In the genomic region with DNA sequence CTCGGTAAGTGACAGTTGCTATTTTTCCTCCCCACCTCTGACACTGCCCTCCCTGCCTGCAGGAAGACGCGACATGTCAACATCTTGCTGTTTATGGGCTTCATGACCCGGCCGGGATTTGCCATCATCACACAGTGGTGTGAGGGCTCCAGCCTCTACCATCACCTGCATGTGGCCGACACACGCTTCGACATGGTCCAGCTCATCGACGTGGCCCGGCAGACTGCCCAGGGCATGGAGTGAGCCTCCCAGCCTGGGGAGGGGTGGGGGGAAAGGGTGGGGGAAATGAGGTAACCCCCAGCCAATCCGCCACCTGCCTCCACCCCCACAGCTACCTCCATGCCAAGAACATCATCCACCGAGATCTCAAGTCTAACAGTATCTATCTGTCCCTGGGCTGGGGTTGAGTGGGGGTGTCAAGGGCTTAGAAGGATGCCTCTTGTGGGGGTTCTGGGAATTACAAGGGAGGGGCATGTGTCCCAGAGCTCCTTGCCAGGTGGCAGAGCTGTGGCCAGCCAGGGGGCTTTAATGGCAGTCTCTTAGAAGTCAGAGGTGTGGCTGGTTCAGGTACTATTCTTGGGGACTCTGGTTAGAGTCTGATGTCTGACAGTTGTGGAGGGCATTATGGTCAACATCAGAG, we compare ENCODE assay signal across 8 cellular contexts. TPM values are rescaled to one million over a fixed set of nuclear protein-coding genes. Genes with fewer than 3 reads are reported as not detected.
DNase-seq lines count a peak whose midpoint lies in the region; ATAC-seq and TF ChIP-seq lines count a peak whose summit lies in the region.

No MANE protein-coding gene starts in this region.

- H3K27ac Mint-ChIP-seq in Calu3 (ENCODE audit: unreplicated experiment): no peak overlapping the region
- peak overlapping the region in 1 of 9 donors; percentile 5 for H3K27ac Mint-ChIP-seq in naive thymus-derived CD4-positive, alpha-beta T cell

- H3K4me1 Mint-ChIP-seq in Calu3 (ENCODE audit: low read depth, unreplicated experiment): peaks cover 10% of the 10 kb centered on the region
- H3K4me1 Mint-ChIP-seq in naive thymus-derived CD4-positive, alpha-beta T cell: peaks cover 7 to 31% (median 22%) of the 10 kb centered on the region in 7 donors

- peak; percentile 33 for TF ChIP-seq CTCF in Calu3 (IDR thresholded peaks at IDR 0.05; ENCODE audit: unreplicated experiment)
- peak; percentile 46 for TF ChIP-seq CTCF in astrocyte of the cerebellum (IDR thresholded peaks at IDR 0.05; ENCODE audit: low read depth, low read length, missing control alignments)
- peak in 1 of 4 experiments; percentile 16 for TF ChIP-seq CTCF in uterus (IDR thresholded peaks at IDR 0.05)

- in situ Hi-C loops in astrocyte of the cerebellum (cut with HindIII; ENCODE audit: low sequenced_read_pairs): no loop called here

- CTCF ChIA-PET in Calu3 (lab: Charles Lee): no interaction called here
- CTCF ChIA-PET in naive thymus-derived CD4-positive, alpha-beta T cell (lab: Charles Lee): interaction anchor here (0.5 to 1.6 kb wide), 4 partner anchors 60 to 193 kb away, joined by 3 to 4 read pairs (median 4); no protein-coding TSS in a partner anchor

- TF ChIP-seq POLR2A in uterus (IDR thresholded peaks at IDR 0.05) (no peak), GM18505 (IDR thresholded peaks at IDR 0.05; ENCODE audit: borderline replicate concordance, extremely low read depth, insufficient read depth, insufficient read length) (no peak)

- no peaks in the 10 kb centered on the region for H3K9me2 ChIP-seq in Karpas-422 (replicated peaks; ENCODE audit: insufficient read depth, low read length)

- H3K27ac ChIP-seq in Karpas-422 (ENCODE audit: low read length): no peak overlapping the region
- H3K27ac ChIP-seq in naive thymus-derived CD4-positive, alpha-beta T cell (ENCODE audit: low read depth, low read length): no peak overlapping the region
- no peak overlapping the region for H3K27ac ChIP-seq in uterus

- H3K27me3 ChIP-seq in Karpas-422 (ENCODE audit: low read length) (no peaks in the 10 kb centered on the region), uterus (no peaks in the 10 kb centered on the region)
- H3K27me3 ChIP-seq in naive thymus-derived CD4-positive, alpha-beta T cell (ENCODE audit: control insufficient read depth in 2 of 2, insufficient read depth in 2 of 2, low read length in 2 of 2): no peaks in the 10 kb centered on the region

- POLR2A ChIA-PET in naive thymus-derived CD4-positive, alpha-beta T cell (lab: Charles Lee): interaction anchor here (1.5 kb wide), 1 partner anchor 13 kb away, joined by 4 read pairs; no protein-coding TSS in a partner anchor

- H3K4me2 ChIP-seq in Karpas-422 (ENCODE audit: low read depth, low read length, poor library complexity, severe bottlenecking): no peak overlapping the region

- H3K36me3 ChIP-seq in Karpas-422 (ENCODE audit: insufficient read depth, low read length): no peaks in the 10 kb centered on the region; the same call in 1 of the 2 replicates
- peaks cover 8 to 70% (median 37%) of the 10 kb centered on the region in 3 experiments for H3K36me3 ChIP-seq in naive thymus-derived CD4-positive, alpha-beta T cell (ENCODE audit: control insufficient read depth in 2 of 3, insufficient read depth in 3 of 3, low read length in 3 of 3)
- no peaks in the 10 kb centered on the region for H3K36me3 ChIP-seq in uterus

- H3K36me3 Mint-ChIP-seq in Calu3 (ENCODE audit: insufficient read depth, unreplicated experiment): peaks cover 54% of the 10 kb centered on the region
- H3K36me3 Mint-ChIP-seq in naive thymus-derived CD4-positive, alpha-beta T cell: peaks cover 0 to 44% (median 21%) of the 10 kb centered on the region in 5 donors

- H3K4me1 ChIP-seq in Karpas-422 (ENCODE audit: low read length) (no peaks in the 10 kb centered on the region), uterus (no peaks in the 10 kb centered on the region)
- peaks cover 0 to 10% of the 10 kb centered on the region in 2 donors for H3K4me1 ChIP-seq in naive thymus-derived CD4-positive, alpha-beta T cell (ENCODE audit: control insufficient read depth in 2 of 2, insufficient read depth in 2 of 2, low read length in 2 of 2)

- H3K4me3 ChIP-seq in Karpas-422 (ENCODE audit: low read length): no peak overlapping the region
- no peak overlapping the region for H3K4me3 ChIP-seq in astrocyte of the cerebellum (ENCODE audit: low read depth, low read length)
- no peak overlapping the region for H3K4me3 ChIP-seq in naive thymus-derived CD4-positive, alpha-beta T cell (ENCODE audit: low read length)
- H3K4me3 ChIP-seq in uterus: no peak overlapping the region

- no peaks in the 10 kb centered on the region for H3K9me3 Mint-ChIP-seq in Calu3 (ENCODE audit: low read depth, unreplicated experiment)
- H3K9me3 Mint-ChIP-seq in naive thymus-derived CD4-positive, alpha-beta T cell: peaks cover 0 to 2% (median 0%) of the 10 kb centered on the region in 11 donors

- H4K20me1 ChIP-seq in Karpas-422 (ENCODE audit: insufficient read depth, low read depth, low read length): no peaks in the 10 kb centered on the region

- no peak overlapping the region for H3K4me3 Mint-ChIP-seq in Calu3 (ENCODE audit: low read depth, unreplicated experiment)
- H3K4me3 Mint-ChIP-seq in naive thymus-derived CD4-positive, alpha-beta T cell: no peak overlapping the region

- no peak overlapping the region for H3K9ac ChIP-seq in Karpas-422 (ENCODE audit: low read length)

- intact Hi-C loops in Calu3 (cut with micrococcal nuclease; ENCODE audit: unreplicated experiment): loop anchor here (10.0 kb wide), 2 partner anchors 56 to 86 kb away; partner anchors contain the start of genes CFP, ELK1 and UXT
- intact Hi-C loops in naive thymus-derived CD4-positive, alpha-beta T cell (cut with micrococcal nuclease): loop anchor here in 1 of 2 donors (1.0 kb wide), 1 partner anchor 14 kb away; the partner anchor contains the start of gene TIMP1
- intact Hi-C loops in uterus (cut with DNase I; ENCODE audit: low total_unique reads): no loop called here

- H3K79me2 ChIP-seq in Karpas-422 (ENCODE audit: low read length): no peaks in the 10 kb centered on the region

- no peaks in the 10 kb centered on the region for H3K27me3 Mint-ChIP-seq in Calu3 (ENCODE audit: unreplicated experiment)
- peaks cover 0 to 4% (median 0%) of the 10 kb centered on the region in 5 donors for H3K27me3 Mint-ChIP-seq in naive thymus-derived CD4-positive, alpha-beta T cell

- H2AFZ ChIP-seq in Karpas-422 (ENCODE audit: low read length): no peak overlapping the region

- peak; percentile 28 for DNase-seq in Calu3
- peak; percentile 75 for DNase-seq in Karpas-422
- no peak for DNase-seq in astrocyte of the cerebellum (ENCODE audit: low read depth)
- peak in 6 of 9 donors; percentile 17 to 50 (median 38) for DNase-seq in naive thymus-derived CD4-positive, alpha-beta T cell
- no peak for DNase-seq in uterus

- H3K9me3 ChIP-seq in Karpas-422 (ENCODE audit: low read length) (no peaks in the 10 kb centered on the region), uterus (no peaks in the 10 kb centered on the region)
- no peaks in the 10 kb centered on the region for H3K9me3 ChIP-seq in naive thymus-derived CD4-positive, alpha-beta T cell (ENCODE audit: control insufficient read depth in 2 of 3, low read length in 3 of 3)

- peak; percentile 73 for ATAC-seq in naive thymus-derived CD4-positive, alpha-beta T cell
- no peak for ATAC-seq in GM18858 (IDR thresholded peaks at IDR 0.05; ENCODE audit: unreplicated experiment)
- ATAC-seq in GM21515 (IDR thresholded peaks at IDR 0.05; ENCODE audit: unreplicated experiment): no peak
- no peak for ATAC-seq in GM18505 (IDR thresholded peaks at IDR 0.05; ENCODE audit: unreplicated experiment)

- BruUV-seq in Calu3 (replicated peaks; lab: Mats Ljungman, UMichigan): no TSS peak

RNA-seq across cellular contexts. Expression of gene ARAF, which starts 7.8 kb away (rescaled TPM):
- 79.2 and 84.4 TPM in 2 replicates for total RNA-seq in Calu3 (2022)
- total RNA-seq in Karpas-422 (2014; rRNA removed; shearing (Covaris generic); ENCODE audit: low replicate concordance): 16.4 and 16.5 TPM in 2 replicates
- 100 to 1,000 TPM in 4 of 5 experiments, 10 to 100 TPM in 1; 87.3 to 130 (median 118) TPM for total RNA-seq in naive thymus-derived CD4-positive, alpha-beta T cell
- polyA plus RNA-seq in naive thymus-derived CD4-positive, alpha-beta T cell: 100 to 1,000 TPM in 1 of 2 donors, 10 to 100 TPM in 1; 74.7 to 102 TPM
- total RNA-seq in uterus: 10 to 100 TPM in 3 of 4 donors, 1 to 10 TPM in 1; 5.6 to 65.6 (median 17.6) TPM

RNA-seq across cellular contexts. Expression of gene TIMP1, which starts 13.5 kb away (rescaled TPM):
- 143 and 188 TPM in 2 replicates for total RNA-seq in Calu3 (2022)
- 0.29 and 0.56 TPM in 2 replicates for total RNA-seq in Karpas-422 (2014; rRNA removed; shearing (Covaris generic); ENCODE audit: low replicate concordance)
- total RNA-seq in naive thymus-derived CD4-positive, alpha-beta T cell: 100 to 1,000 TPM in 2 of 5 experiments, 10 to 100 TPM in 3; 47.0 to 117 (median 85.2) TPM
- 10 to 100 TPM; 70.5 to 99.1 TPM for polyA plus RNA-seq in naive thymus-derived CD4-positive, alpha-beta T cell
- total RNA-seq in uterus: 100 to 1,000 TPM in 2 of 4 donors, 10 to 100 TPM in 2; 17.9 to 287 (median 111) TPM

RNA-seq across cellular contexts. Expression of gene SYN1, which starts 50.9 kb away (rescaled TPM):
- total RNA-seq in Calu3 (2022) (0.21 TPM in 1 of 2 replicates, not detected in the other), uterus (1 to 10 TPM in 2 of 4 donors, not detected in 2; 1.2 to 1.5 TPM)
- not detected in 2 replicates for total RNA-seq in Karpas-422 (2014; rRNA removed; shearing (Covaris generic); ENCODE audit: low replicate concordance)
- 1 to 10 TPM in 2 of 5 experiments, under 1 TPM in 3; 0.24 to 1.5 (median 0.97) TPM for total RNA-seq in naive thymus-derived CD4-positive, alpha-beta T cell
- under 1 TPM; 0.58 to 0.74 TPM for polyA plus RNA-seq in naive thymus-derived CD4-positive, alpha-beta T cell

Comparison
In these comparisons a context has a peak if more than half of its experiments do, and no peak if none do; other contexts are left out.
1. DNase-seq: peak in Calu3 (single experiment), Karpas-422 (single experiment) and naive thymus-derived CD4-positive, alpha-beta T cell (6 of 9); none in astrocyte of the cerebellum (single experiment) and uterus (0 of 2).
2. RNA of gene TIMP1, which starts 13.5 kb away (total RNA-seq): 17.9 to 287 TPM in uterus, 143 to 188 TPM in Calu3 and 47.0 to 117 TPM in naive thymus-derived CD4-positive, alpha-beta T cell; 0.29 to 0.56 TPM in Karpas-422; every median in the first group is over 10 times any median in the second.